11 cellular contexts compared by ENCODE assay signal in genomic region chr10:113000876-113001598, GRCh38. TPM values are rescaled to one million over a fixed set of nuclear protein-coding genes. Genes with fewer than 3 reads are reported as not detected.
DNase-seq lines count a peak whose midpoint lies in the region; ATAC-seq and TF ChIP-seq lines count a peak whose summit lies in the region.
"Had no signal": no experiment of that assay in that cellular context is flagged by ENCODE, and none has a peak within 500 bp of the region (broad histone marks: within the 10 kb centered on the region; RNA-seq: fewer than 3 reads in every experiment).

No MANE protein-coding gene starts in this region.

- CTCF ChIA-PET in WTC11 (lab: Charles Lee), result no interaction called here
- CTCF ChIA-PET in CD8-positive, alpha-beta T cell (lab: Charles Lee), result interaction anchor here (0.6 kb wide), 1 partner anchor 29 kb away, joined by 3 read pairs; no protein-coding TSS in a partner anchor

- peak overlapping the region; percentile 43 for H3K27ac ChIP-seq in mesodermal cell (ENCODE audit: low read depth, low read length, severe bottlenecking)
- peak overlapping the region; percentile 28 to 69 (median 66) for H3K27ac ChIP-seq in thyroid gland
- no peak overlapping the region for H3K27ac ChIP-seq in CD8-positive, alpha-beta T cell (ENCODE audit: low read depth, low read length)
- H3K27ac ChIP-seq: HL-60, WERI-Rb-1 had no signal

- POLR2A ChIA-PET in WTC11 (lab: Charles Lee), result interaction anchor here (0.7 kb wide), 1 partner anchor 163 kb away, joined by 3 read pairs; no protein-coding TSS in a partner anchor
- POLR2A ChIA-PET in CD8-positive, alpha-beta T cell (lab: Charles Lee), result no interaction called here

- TF ChIP-seq POLR2A in thyroid gland (IDR thresholded peaks at IDR 0.05), result no peak

- H3K4me3 Mint-ChIP-seq in WTC11, result no peak overlapping the region
- no peak overlapping the region for H3K4me3 Mint-ChIP-seq in CD8-positive, alpha-beta T cell

- DNase-seq in WTC11 (ENCODE audit: low spot score), result peak; percentile 37
- no peak for DNase-seq in fibroblast of villous mesenchyme (ENCODE audit: low read depth)
- DNase-seq in thyroid gland, result peak; percentile 81 to 89
- no peak for DNase-seq in CD8-positive, alpha-beta T cell
- DNase-seq in posterior vena cava (ENCODE audit: low spot score), result no peak
- no peak for DNase-seq in hippocampal formation (lab: John Stamatoyannopoulos, UW)
- DNase-seq: NCI-H69, WERI-Rb-1 had no signal

- WGBS in mesodermal cell (ENCODE audit: insufficient coverage in 2 of 2), 2 experiments, result 76 to 82% methylated on average over 10 of the region's 14 CpGs
- WGBS in thyroid gland, 2 donors, result 44 to 51% methylated on average over 14 of the region's 14 CpGs

- no peaks in the 10 kb centered on the region for H3K27me3 Mint-ChIP-seq in WTC11 (ENCODE audit: low read depth)
- peaks cover 8% of the 10 kb centered on the region for H3K27me3 Mint-ChIP-seq in CD8-positive, alpha-beta T cell (ENCODE audit: low read depth)

- TF ChIP-seq CTCF in WTC11 (IDR thresholded peaks at IDR 0.05) (no peak), fibroblast of villous mesenchyme (IDR thresholded peaks at IDR 0.05; ENCODE audit: insufficient read depth, low read depth, low read length) (peak; percentile 12), thyroid gland (IDR thresholded peaks at IDR 0.05) (peak in 4 of 6 experiments; percentile 41 to 67 (median 49))
- no peak for TF ChIP-seq CTCF in CD8-positive, alpha-beta T cell (IDR thresholded peaks at IDR 0.05)

- ATAC-seq in WTC11, result peak; percentile 76
- ATAC-seq in CD8-positive, alpha-beta T cell, result no peak
- ATAC-seq in HG02610 (IDR thresholded peaks at IDR 0.05; ENCODE audit: unreplicated experiment), result no peak

- peaks cover 17% of the 10 kb centered on the region for H3K36me3 Mint-ChIP-seq in WTC11
- no peaks in the 10 kb centered on the region for H3K36me3 Mint-ChIP-seq in CD8-positive, alpha-beta T cell

- H3K27ac Mint-ChIP-seq in WTC11, result peak overlapping the region; percentile 48
- H3K27ac Mint-ChIP-seq in CD8-positive, alpha-beta T cell, result no peak overlapping the region

- H3K27me3 ChIP-seq in thyroid gland, result no peaks in the 10 kb centered on the region
- H3K27me3 ChIP-seq in CD8-positive, alpha-beta T cell (ENCODE audit: insufficient read depth, low read length), result no peaks in the 10 kb centered on the region

- intact Hi-C loops in thyroid gland (cut with DNase I) (no loop called here), posterior vena cava (cut with DNase I) (loop anchor here in 1 of 2 donors (10.0 kb wide), 1 partner anchor 46 kb away; the partner anchor contains the start of gene TCF7L2)
- intact Hi-C loops in CD8-positive, alpha-beta T cell (cut with DNase I, micrococcal nuclease), result no loop called here

- peaks cover 32% of the 10 kb centered on the region for H3K4me1 ChIP-seq in mesodermal cell (ENCODE audit: control insufficient read depth, insufficient read depth, low read length, poor library complexity, severe bottlenecking)
- H3K4me1 ChIP-seq in thyroid gland, result peaks cover 22 to 31% of the 10 kb centered on the region in 2 donors
- peaks cover 9% of the 10 kb centered on the region for H3K4me1 ChIP-seq in CD8-positive, alpha-beta T cell (ENCODE audit: insufficient read depth, low read length)

- H3K9me3 Mint-ChIP-seq in WTC11, result no peaks in the 10 kb centered on the region
- no peaks in the 10 kb centered on the region for H3K9me3 Mint-ChIP-seq in CD8-positive, alpha-beta T cell

- H3K4me1 Mint-ChIP-seq in WTC11, result peaks cover 78% of the 10 kb centered on the region
- peaks cover 10% of the 10 kb centered on the region for H3K4me1 Mint-ChIP-seq in CD8-positive, alpha-beta T cell (ENCODE audit: low read depth)

- H3K36me3 ChIP-seq in mesodermal cell (ENCODE audit: control insufficient read depth, insufficient read depth, low read length) (peaks cover 33% of the 10 kb centered on the region), thyroid gland (no peaks in the 10 kb centered on the region)
- H3K36me3 ChIP-seq in CD8-positive, alpha-beta T cell (ENCODE audit: insufficient read depth, low read length), result no peaks in the 10 kb centered on the region
- H3K36me3 ChIP-seq: WERI-Rb-1 had no signal

- H3K9me3 ChIP-seq in mesodermal cell (ENCODE audit: control insufficient read depth, low read length), result no peaks in the 10 kb centered on the region
- no peaks in the 10 kb centered on the region for H3K9me3 ChIP-seq in thyroid gland
- no peaks in the 10 kb centered on the region for H3K9me3 ChIP-seq in CD8-positive, alpha-beta T cell (ENCODE audit: low read length)

- H3K4me3 ChIP-seq in fibroblast of villous mesenchyme (ENCODE audit: low read depth, low read length) (no peak overlapping the region), mesodermal cell (ENCODE audit: extremely low read depth, insufficient read depth, low read length, poor library complexity, severe bottlenecking) (no peak overlapping the region), thyroid gland (replicated peaks in 1 of 3) (no peak overlapping the region)
- H3K4me3 ChIP-seq in CD8-positive, alpha-beta T cell (ENCODE audit: low read depth, low read length), result no peak overlapping the region

TF ChIP-seq in WTC11, 78 proteins besides CTCF, POLR2A, EP300 and RAD21 (continues in another document):
- no peak for TF ChIP-seq KAT7 (CRISPR knock-in tag; IDR thresholded peaks at IDR 0.05; ENCODE audit: borderline replicate concordance)
- TF ChIP-seq, protein P1, sequence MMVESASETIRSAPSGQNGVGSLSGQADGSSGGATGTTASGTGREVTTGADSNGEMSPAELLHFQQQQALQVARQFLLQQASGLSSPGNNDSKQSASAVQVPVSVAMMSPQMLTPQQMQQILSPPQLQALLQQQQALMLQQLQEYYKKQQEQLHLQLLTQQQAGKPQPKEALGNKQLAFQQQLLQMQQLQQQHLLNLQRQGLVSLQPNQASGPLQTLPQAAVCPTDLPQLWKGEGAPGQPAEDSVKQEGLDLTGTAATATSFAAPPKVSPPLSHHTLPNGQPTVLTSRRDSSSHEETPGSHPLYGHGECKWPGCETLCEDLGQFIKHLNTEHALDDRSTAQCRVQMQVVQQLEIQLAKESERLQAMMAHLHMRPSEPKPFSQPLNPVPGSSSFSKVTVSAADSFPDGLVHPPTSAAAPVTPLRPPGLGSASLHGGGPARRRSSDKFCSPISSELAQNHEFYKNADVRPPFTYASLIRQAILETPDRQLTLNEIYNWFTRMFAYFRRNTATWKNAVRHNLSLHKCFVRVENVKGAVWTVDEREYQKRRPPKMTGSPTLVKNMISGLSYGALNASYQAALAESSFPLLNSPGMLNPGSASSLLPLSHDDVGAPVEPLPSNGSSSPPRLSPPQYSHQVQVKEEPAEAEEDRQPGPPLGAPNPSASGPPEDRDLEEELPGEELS (CRISPR knock-in tag; IDR thresholded peaks at IDR 0.05), result no peak
- TF ChIP-seq ZNF317 (CRISPR knock-in tag; IDR thresholded peaks at IDR 0.05; ENCODE audit: borderline replicate concordance, low read depth), result no peak
- no peak for TF ChIP-seq ZNF416 (CRISPR knock-in tag; IDR thresholded peaks at IDR 0.05)
- TF ChIP-seq ETV6 (CRISPR knock-in tag; IDR thresholded peaks at IDR 0.05), result no peak
- no peak for TF ChIP-seq E2F4 (CRISPR knock-in tag; IDR thresholded peaks at IDR 0.05; ENCODE audit: borderline replicate concordance, low read depth)
- TF ChIP-seq, protein P2, sequence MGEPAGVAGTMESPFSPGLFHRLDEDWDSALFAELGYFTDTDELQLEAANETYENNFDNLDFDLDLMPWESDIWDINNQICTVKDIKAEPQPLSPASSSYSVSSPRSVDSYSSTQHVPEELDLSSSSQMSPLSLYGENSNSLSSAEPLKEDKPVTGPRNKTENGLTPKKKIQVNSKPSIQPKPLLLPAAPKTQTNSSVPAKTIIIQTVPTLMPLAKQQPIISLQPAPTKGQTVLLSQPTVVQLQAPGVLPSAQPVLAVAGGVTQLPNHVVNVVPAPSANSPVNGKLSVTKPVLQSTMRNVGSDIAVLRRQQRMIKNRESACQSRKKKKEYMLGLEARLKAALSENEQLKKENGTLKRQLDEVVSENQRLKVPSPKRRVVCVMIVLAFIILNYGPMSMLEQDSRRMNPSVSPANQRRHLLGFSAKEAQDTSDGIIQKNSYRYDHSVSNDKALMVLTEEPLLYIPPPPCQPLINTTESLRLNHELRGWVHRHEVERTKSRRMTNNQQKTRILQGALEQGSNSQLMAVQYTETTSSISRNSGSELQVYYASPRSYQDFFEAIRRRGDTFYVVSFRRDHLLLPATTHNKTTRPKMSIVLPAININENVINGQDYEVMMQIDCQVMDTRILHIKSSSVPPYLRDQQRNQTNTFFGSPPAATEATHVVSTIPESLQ (CRISPR knock-in tag; IDR thresholded peaks at IDR 0.05), result no peak

RNA-seq across cellular contexts. Expression of gene TCF7L2, which starts 51.0 kb away (rescaled TPM):
- total RNA-seq in WTC11 (2021) (44.5 to 51.4 TPM (median 51.1 TPM) in 3 replicates), fibroblast of villous mesenchyme (7.1 and 12.5 TPM in 2 replicates), thyroid gland (10 to 100 TPM; 16.2 to 67.1 (median 25.3) TPM), posterior vena cava (10 to 100 TPM; 26.8 to 29.6 TPM)
- 26.1 TPM for polyA plus RNA-seq in mesodermal cell (2013, experiment 1 of 2)
- 21.6 TPM for polyA plus RNA-seq in mesodermal cell (2013, experiment 2 of 2)
- total RNA-seq in CD8-positive, alpha-beta T cell, result 1 to 10 TPM; 8.6 to 9.6 TPM

Comparison
In these comparisons a context has a peak if more than half of its experiments do, and no peak if none do; other contexts are left out.
1. DNase-seq: peak in WTC11 (single experiment) and thyroid gland (2 of 2); none in fibroblast of villous mesenchyme (single experiment), CD8-positive, alpha-beta T cell (0 of 7), posterior vena cava (single experiment) and hippocampal formation (0 of 2).
2. CTCF ChIP-seq: peak in fibroblast of villous mesenchyme (single experiment) and thyroid gland (4 of 6); none in WTC11 (single experiment) and CD8-positive, alpha-beta T cell (single experiment).